In the genomic region with DNA sequence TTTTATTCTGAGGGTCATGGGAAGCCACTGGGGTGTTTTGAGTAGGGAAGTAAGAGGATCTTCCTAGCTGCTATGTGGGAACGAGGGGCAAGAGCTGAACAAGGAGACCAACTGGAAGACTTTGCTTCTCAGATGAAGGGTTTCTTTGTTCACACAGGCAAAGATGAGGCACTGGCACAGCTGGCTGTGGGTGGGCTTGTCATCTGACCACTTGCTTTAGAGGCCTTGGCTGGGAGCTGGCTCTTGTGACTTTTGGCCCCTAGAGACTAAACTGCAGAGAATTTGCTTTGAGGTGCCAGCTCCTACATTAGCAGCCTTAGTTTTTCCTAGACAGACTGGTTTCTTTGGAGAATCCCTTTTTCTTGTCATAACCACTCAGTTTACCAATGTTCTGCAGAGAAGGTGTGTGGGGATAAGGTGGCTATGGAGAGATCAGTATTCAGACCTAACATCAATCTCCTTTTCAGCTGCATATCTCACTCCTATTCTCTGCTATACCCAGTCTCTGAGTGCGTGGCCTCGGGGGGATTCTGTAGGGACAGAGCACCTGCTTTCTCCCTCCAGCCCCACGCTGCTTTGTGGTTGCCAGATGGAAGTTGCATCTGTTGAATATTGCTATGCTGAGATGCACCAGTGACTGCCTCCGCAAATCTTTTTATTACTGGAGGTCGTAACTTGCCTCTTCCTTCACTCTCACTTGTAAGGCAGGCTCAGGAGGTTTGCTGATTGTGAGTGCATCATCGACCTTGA, we compare ENCODE assay signal across 14 cellular contexts. TPM values are rescaled to one million over a fixed set of nuclear protein-coding genes. Genes with fewer than 3 reads are reported as not detected.
A peak's percentile ranks its signal among the peaks of the same experiment; 100 is the strongest.
DNase-seq lines count a peak whose midpoint lies in the region; ATAC-seq and TF ChIP-seq lines count a peak whose summit lies in the region.
"Had no signal": no experiment of that assay in that cellular context is flagged by ENCODE, and none has a peak within 500 bp of the region (broad histone marks: within the 10 kb centered on the region; RNA-seq: fewer than 3 reads in every experiment).

No MANE protein-coding gene starts in this region.

- H3K4me1 Mint-ChIP-seq in CD8-positive, alpha-beta T cell (ENCODE audit: low read depth), result peaks cover 37% of the 10 kb centered on the region
- H3K4me1 Mint-ChIP-seq in T-cell, result peaks cover 48 to 59% (median 53%) of the 10 kb centered on the region in 3 donors
- peaks cover 15 to 42% (median 27%) of the 10 kb centered on the region in 4 donors for H3K4me1 Mint-ChIP-seq in CD4-positive, alpha-beta memory T cell
- H3K4me1 Mint-ChIP-seq: WTC11 had no signal

- H3K27ac Mint-ChIP-seq in CD8-positive, alpha-beta T cell, result peak overlapping the region; percentile 58
- H3K27ac Mint-ChIP-seq in T-cell, result peak overlapping the region; percentile 34 to 59
- peak overlapping the region in 3 of 7 donors; percentile 5 to 69 (median 42) for H3K27ac Mint-ChIP-seq in CD4-positive, alpha-beta memory T cell
- H3K27ac Mint-ChIP-seq: WTC11 had no signal

- H3K36me3 ChIP-seq in CD8-positive, alpha-beta T cell (ENCODE audit: insufficient read depth, low read length), result no peaks in the 10 kb centered on the region
- H3K36me3 ChIP-seq in KMS-11 (ENCODE audit: insufficient read depth), result no peaks in the 10 kb centered on the region
- no peaks in the 10 kb centered on the region for H3K36me3 ChIP-seq in CD4-positive, alpha-beta memory T cell (ENCODE audit: insufficient read depth, low read length)
- no peaks in the 10 kb centered on the region for H3K36me3 ChIP-seq in PC-3 (ENCODE audit: low read depth, low read length)
- H3K36me3 ChIP-seq: brain microvascular endothelial cell had no signal

- CTCF ChIA-PET in CD8-positive, alpha-beta T cell (lab: Charles Lee), result interaction anchor here (0.9 to 1.6 kb wide), 5 partner anchors 41 to 187 kb away, joined by 3 to 4 read pairs (median 3); no protein-coding TSS in a partner anchor
- CTCF ChIA-PET in T-cell (lab: Charles Lee), result interaction anchor here in 1 of 2 donors (0.7 kb wide), 1 partner anchor 45 kb away, joined by 3 read pairs; no protein-coding TSS in a partner anchor
- CTCF ChIA-PET in CD4-positive, alpha-beta memory T cell (lab: Charles Lee; ENCODE audit: partially characterized antibody), result interaction anchor here (1.1 to 7.8 kb wide), 4 partner anchors 51 to 119 kb away, joined by 3 to 110 read pairs (median 38); no protein-coding TSS in a partner anchor
- CTCF ChIA-PET in PC-3 (lab: Charles Lee), result no interaction called here

- H3K4me3 ChIP-seq in CD8-positive, alpha-beta T cell (ENCODE audit: low read depth, low read length), result no peak overlapping the region
- H3K4me3 ChIP-seq in KMS-11 (IDR thresholded peaks at IDR 0.05; ENCODE audit: insufficient read depth, low read depth, low read length) (no peak overlapping the region), PC-3 (ENCODE audit: low read length) (no peak overlapping the region)
- no peak overlapping the region for H3K4me3 ChIP-seq in CD4-positive, alpha-beta memory T cell (ENCODE audit: low read length in 2 of 2)

- H3K27me3 ChIP-seq in CD8-positive, alpha-beta T cell (ENCODE audit: insufficient read depth, low read length), result no peaks in the 10 kb centered on the region
- no peaks in the 10 kb centered on the region for H3K27me3 ChIP-seq in KMS-11 (ENCODE audit: insufficient read depth, low read depth)
- no peaks in the 10 kb centered on the region for H3K27me3 ChIP-seq in CD4-positive, alpha-beta memory T cell (ENCODE audit: insufficient read depth, low read length)
- H3K27me3 ChIP-seq in PC-3 (ENCODE audit: low read length), result no peaks in the 10 kb centered on the region

- H3K79me2 ChIP-seq in KMS-11 (ENCODE audit: insufficient read depth, low read depth) (peaks cover 8% of the 10 kb centered on the region; the same call in 1 of the 2 replicates), PC-3 (ENCODE audit: low read length) (no peaks in the 10 kb centered on the region)

- H3K9ac ChIP-seq in KMS-11, result peak overlapping the region; percentile 7; the same call in 1 of the 2 replicates
- H3K9ac ChIP-seq in PC-3 (ENCODE audit: low read length), result no peak overlapping the region

- POLR2A ChIA-PET in CD8-positive, alpha-beta T cell (lab: Charles Lee), result interaction anchor here (0.7 to 1.4 kb wide), 5 partner anchors 19 to 65 kb away, joined by 3 to 6 read pairs (median 3); no protein-coding TSS in a partner anchor
- POLR2A ChIA-PET in T-cell (lab: Charles Lee) (interaction anchor here in 1 of 2 donors (0.5 kb wide), 3 partner anchors 14 to 98 kb away, joined by 3 to 10 read pairs (median 3); no protein-coding TSS in a partner anchor), PC-3 (lab: Charles Lee; ENCODE audit: unreplicated experiment) (no interaction called here)
- POLR2A ChIA-PET in CD4-positive, alpha-beta memory T cell (lab: Charles Lee; ENCODE audit: partially characterized antibody), result interaction anchor here (1.2 to 6.9 kb wide), 6 partner anchors 12 to 67 kb away, joined by 3 to 52 read pairs (median 4); no protein-coding TSS in a partner anchor

- peak overlapping the region; percentile 3; the same call in 1 of the 2 replicates for H2AFZ ChIP-seq in KMS-11 (ENCODE audit: low read depth)
- no peak overlapping the region for H2AFZ ChIP-seq in PC-3 (ENCODE audit: low read length)

- H3K9me3 ChIP-seq in CD8-positive, alpha-beta T cell (ENCODE audit: low read length), result no peaks in the 10 kb centered on the region
- no peaks in the 10 kb centered on the region for H3K9me3 ChIP-seq in CD4-positive, alpha-beta memory T cell (ENCODE audit: control insufficient read depth in 1 of 2, low read length in 2 of 2)
- no peaks in the 10 kb centered on the region for H3K9me3 ChIP-seq in PC-3 (ENCODE audit: low read length)

- H3K4me3 Mint-ChIP-seq in CD8-positive, alpha-beta T cell, result no peak overlapping the region
- no peak overlapping the region for H3K4me3 Mint-ChIP-seq in T-cell
- no peak overlapping the region for H3K4me3 Mint-ChIP-seq in CD4-positive, alpha-beta memory T cell
- H3K4me3 Mint-ChIP-seq: WTC11 had no signal

- no peaks in the 10 kb centered on the region for H3K9me3 Mint-ChIP-seq in CD8-positive, alpha-beta T cell
- H3K9me3 Mint-ChIP-seq in T-cell, result no peaks in the 10 kb centered on the region
- no peaks in the 10 kb centered on the region for H3K9me3 Mint-ChIP-seq in CD4-positive, alpha-beta memory T cell
- H3K9me3 Mint-ChIP-seq: WTC11 had no signal

- peak overlapping the region; percentile 93 for H3K4me2 ChIP-seq in KMS-11
- H3K4me2 ChIP-seq in PC-3 (ENCODE audit: low read length), result no peak overlapping the region

- H3K9me2 ChIP-seq in PC-3 (replicated peaks; ENCODE audit: low read length), result no peaks in the 10 kb centered on the region

- no peak for ATAC-seq in CD8-positive, alpha-beta T cell
- no peak for ATAC-seq in T-cell (replicated peaks in 1 of 4)
- ATAC-seq in PC-3, result no peak
- ATAC-seq: WTC11 had no signal

- peaks cover 9% of the 10 kb centered on the region for H3K36me3 Mint-ChIP-seq in CD8-positive, alpha-beta T cell
- H3K36me3 Mint-ChIP-seq in T-cell, result peaks cover 33% of the 10 kb centered on the region
- peaks cover 0 to 3% of the 10 kb centered on the region in 2 donors for H3K36me3 Mint-ChIP-seq in CD4-positive, alpha-beta memory T cell
- H3K36me3 Mint-ChIP-seq: WTC11 had no signal

- peaks cover 4% of the 10 kb centered on the region for H3F3A ChIP-seq in PC-3 (ENCODE audit: low read length, unreplicated experiment)

- H4K20me1 ChIP-seq in KMS-11 (ENCODE audit: insufficient read depth) (no peaks in the 10 kb centered on the region), PC-3 (ENCODE audit: low read length) (no peaks in the 10 kb centered on the region)

- BruUV-seq in PC-3 (replicated peaks; lab: Mats Ljungman, UMichigan), result no TSS peak

- no peaks in the 10 kb centered on the region for H3K4me1 ChIP-seq in CD8-positive, alpha-beta T cell (ENCODE audit: insufficient read depth, low read length)
- peaks cover 61% of the 10 kb centered on the region for H3K4me1 ChIP-seq in KMS-11 (ENCODE audit: low read depth, poor library complexity, severe bottlenecking)
- H3K4me1 ChIP-seq in CD4-positive, alpha-beta memory T cell (ENCODE audit: insufficient read depth, low read length), result peaks cover 13% of the 10 kb centered on the region
- peaks cover 18% of the 10 kb centered on the region for H3K4me1 ChIP-seq in PC-3 (ENCODE audit: insufficient read depth, low read length)

- H3K27ac ChIP-seq in CD8-positive, alpha-beta T cell (ENCODE audit: low read depth, low read length), result no peak overlapping the region
- H3K27ac ChIP-seq in KMS-11 (peak overlapping the region; percentile 69), PC-3 (ENCODE audit: low read length) (no peak overlapping the region)
- no peak overlapping the region for H3K27ac ChIP-seq in CD4-positive, alpha-beta memory T cell (ENCODE audit: low read depth, low read length)
- H3K27ac ChIP-seq: brain microvascular endothelial cell had no signal

- intact Hi-C loops in CD8-positive, alpha-beta T cell (cut with DNase I, micrococcal nuclease), result loop anchor here (5.0 kb wide), 1 partner anchor 118 kb away; no protein-coding TSS in a partner anchor
- intact Hi-C loops in CD4-positive, alpha-beta memory T cell (cut with micrococcal nuclease), result loop anchor here (5.0 kb wide), 1 partner anchor 103 kb away; no protein-coding TSS in a partner anchor
- intact Hi-C loops in PC-3 (cut with micrococcal nuclease), result loop anchor here (5.0 kb wide), 3 partner anchors 38 to 178 kb away; no protein-coding TSS in a partner anchor

- TF ChIP-seq CTCF in CD8-positive, alpha-beta T cell (IDR thresholded peaks at IDR 0.05), result no peak
- TF ChIP-seq CTCF in KMS-11 (conservative IDR thresholded peaks at IDR 0.05; ENCODE audit: low read depth, low read length), result no peak
- TF ChIP-seq CTCF in PC-3 (conservative IDR thresholded peaks at IDR 0.05; ENCODE audit: low read depth, low read length), result no peak

- no peaks in the 10 kb centered on the region for H3K27me3 Mint-ChIP-seq in CD8-positive, alpha-beta T cell (ENCODE audit: low read depth)
- H3K27me3 Mint-ChIP-seq in T-cell, result peaks cover 0 to 2% of the 10 kb centered on the region in 2 donors
- H3K27me3 Mint-ChIP-seq in CD4-positive, alpha-beta memory T cell, result no peaks in the 10 kb centered on the region

- DNase-seq in CD8-positive, alpha-beta T cell, result no peak
- DNase-seq in T-cell, result peak in 1 of 34 experiments; percentile 20
- peak; percentile 61 for DNase-seq in midbrain (lab: John Stamatoyannopoulos, UW)
- DNase-seq in NCI-H2029 treated with DMSO at 0.1 percent for 48 hours (lab: John Stamatoyannopoulos, UW), result no peak
- no peak for DNase-seq in AML-193 (lab: John Stamatoyannopoulos, UW)
- no peak for DNase-seq in CD4-positive, alpha-beta memory T cell
- DNase-seq in PC-3, result no peak
- DNase-seq: activated T-cell treated with anti-CD3 and anti-CD28 coated beads, Interleukin-2, amount 50 U/mL, for 48 hours; brain microvascular endothelial cell; COR-L47; mesenchymal stem cell; NCI-H2081 had no signal

RNA-seq across cellular contexts. Expression of a gene that starts 12.7 kb away (rescaled TPM):
- 100 to 1,000 TPM; 557 to 560 TPM for total RNA-seq in CD8-positive, alpha-beta T cell
- total RNA-seq in T-cell (100 to 1,000 TPM; 435 to 627 (median 489) TPM), PC-3 (2014; rRNA removed) (92.9 and 96.1 TPM in 2 replicates)
- 100 to 1,000 TPM; 584 to 620 TPM for total RNA-seq in CD4-positive, alpha-beta memory T cell
- polyA plus RNA-seq in CD4-positive, alpha-beta memory T cell, result 100 to 1,000 TPM; 273 to 278 TPM
